ENCODE assay signal across 22 cellular contexts in the genomic region with DNA sequence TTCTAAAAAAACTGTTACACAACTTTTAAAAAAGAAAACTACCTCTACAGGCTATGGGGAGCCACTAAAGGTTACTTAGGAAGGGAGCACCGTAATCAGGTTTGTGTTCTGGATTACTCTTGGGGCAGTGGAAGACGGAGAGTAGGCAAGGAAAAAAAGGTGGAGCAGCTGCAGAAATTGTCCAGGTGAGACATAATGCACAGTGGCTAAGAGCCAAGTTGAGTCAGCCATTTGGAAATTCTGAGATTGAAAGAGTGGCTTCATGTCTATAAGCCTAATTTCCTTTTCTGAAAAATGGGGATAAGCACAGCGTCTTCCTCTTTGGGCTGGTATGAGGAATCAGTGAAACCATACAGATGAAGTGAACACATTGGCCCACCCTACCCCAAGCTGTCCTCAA.
"Had no signal": no experiment of that assay in that cellular context is flagged by ENCODE, and none has a peak within 500 bp of the region (broad histone marks: within the 10 kb centered on the region; RNA-seq: fewer than 3 reads in every experiment).

No MANE protein-coding gene starts in this region.

- H3K9me3 ChIP-seq: colonic mucosa, esophagus squamous epithelium, lower lobe of right lung, ovary, psoas muscle, spleen, testis, tibial artery had no signal

- ATAC-seq: left ventricle myocardium superior; lower lobe of right lung; natural killer cell; psoas muscle; right cardiac atrium; stimulated activated naive CD8-positive, alpha-beta T cell treated with anti-CD3 and anti-CD28 coated beads, Interleukin-15, Interleukin-2, amounts not matched to agents 100 U/mL and 50 U/mL, for 24 hours had no signal

- H3K27me3 ChIP-seq: colonic mucosa, ovary, testis, tibial artery had no signal

- H3K27ac ChIP-seq: colonic mucosa, esophagus squamous epithelium, lower lobe of right lung, ovary, psoas muscle, skin epidermis, spleen, testis, tibial artery had no signal

- H3K36me3 ChIP-seq: colonic mucosa, esophagus squamous epithelium, lower lobe of right lung, ovary, spleen, tibial artery had no signal

- H3K4me3 ChIP-seq: colonic mucosa, esophagus squamous epithelium, lower lobe of right lung, ovary, psoas muscle, skin epidermis, spleen, testis, tibial artery had no signal

- H3K4me1 ChIP-seq: colonic mucosa, lower lobe of right lung, psoas muscle, spleen, testis, tibial artery had no signal

- DNase-seq: colonic mucosa; effector CD8-positive, alpha-beta T cell; endodermal cell; esophagus squamous epithelium; hypothalamus; immature natural killer cell; islet precursor cell; left ventricle myocardium superior; lower lobe of right lung; natural killer cell; occipital lobe; ovary; posterior cingulate gyrus; psoas muscle; right cardiac atrium; spleen; stimulated activated CD4-positive, alpha-beta T cell treated with anti-CD3 and anti-CD28 coated beads, Interleukin-4, amount 100 ng/mL, for 4 hours; stimulated activated naive CD8-positive, alpha-beta T cell treated with anti-CD3 and anti-CD28 coated beads, Interleukin-15, Interleukin-2, amounts not matched to agents 100 U/mL and 50 U/mL, for 24 hours; substantia nigra; testis; tibial artery had no signal
